ENCODE assay signal across 1 cellular context in genomic region chr16:1950047-1950446, GRCh38.
TF ChIP-seq lines count a peak whose summit lies in the region.

No MANE protein-coding gene starts in this region.

TF ChIP-seq in HepG2, 621 proteins besides CTCF, POLR2A, EP300 and RAD21:
- no peak for TF ChIP-seq ZNF580 (CRISPR knock-in tag; IDR thresholded peaks at IDR 0.05; ENCODE audit: borderline replicate concordance, low read depth)
- no peak for TF ChIP-seq ZNF20 (CRISPR knock-in tag; IDR thresholded peaks at IDR 0.05)
- no peak for TF ChIP-seq XBP1 (CRISPR knock-in tag; IDR thresholded peaks at IDR 0.05)
- TF ChIP-seq NFYC (CRISPR knock-in tag; IDR thresholded peaks at IDR 0.05): no peak
- no peak for TF ChIP-seq SKI (IDR thresholded peaks at IDR 0.05; ENCODE audit: partially characterized antibody)
- TF ChIP-seq PCBP1 (IDR thresholded peaks at IDR 0.05; ENCODE audit: borderline replicate concordance, low read depth, low read length): no peak
- no peak for TF ChIP-seq PATZ1 (CRISPR knock-in tag; IDR thresholded peaks at IDR 0.05)
- no peak for TF ChIP-seq ZMYM2 (CRISPR knock-in tag; IDR thresholded peaks at IDR 0.05)
- TF ChIP-seq GABPB1 (CRISPR knock-in tag; IDR thresholded peaks at IDR 0.05): no peak
- TF ChIP-seq CAMTA2 (CRISPR knock-in tag; IDR thresholded peaks at IDR 0.05; ENCODE audit: borderline replicate concordance): no peak
- TF ChIP-seq KLF12 (CRISPR knock-in tag; IDR thresholded peaks at IDR 0.05; ENCODE audit: borderline replicate concordance): no peak
- TF ChIP-seq ZBTB43 (CRISPR knock-in tag; conservative IDR thresholded peaks at IDR 0.05): no peak
